Comparison of ENCODE assay signal across 1 cellular context in genomic region chr7:155372782-155373358, GRCh38.
TF ChIP-seq lines count a peak whose summit lies in the region.

No MANE protein-coding gene starts in this region.

TF ChIP-seq in HCT116, 20 proteins besides CTCF, POLR2A, EP300 and RAD21 (continued from another document):
- no peak for TF ChIP-seq REST (IDR thresholded peaks at IDR 0.05; ENCODE audit: low read depth)
- no peak for TF ChIP-seq CBX3 (IDR thresholded peaks at IDR 0.05; ENCODE audit: low read depth)
- no peak for TF ChIP-seq MAX (IDR thresholded peaks at IDR 0.05)
- no peak for TF ChIP-seq YY1 (IDR thresholded peaks at IDR 0.05; ENCODE audit: extremely low read depth, insufficient replicate concordance, low read depth, low read length)
- TF ChIP-seq ZBTB33 (IDR thresholded peaks at IDR 0.05; ENCODE audit: extremely low read depth, insufficient replicate concordance, low read length), result no peak
- TF ChIP-seq EGR1 (IDR thresholded peaks at IDR 0.05; ENCODE audit: low read depth), result no peak
- TF ChIP-seq ELF1 (IDR thresholded peaks at IDR 0.05; ENCODE audit: borderline replicate concordance, low read depth), result no peak
- no peak for TF ChIP-seq ZFX (IDR thresholded peaks at IDR 0.05)
TF ChIP-seq in HCT116: peak in this region for 0.
